ENCODE assay signal across 11 cellular contexts in the genomic region with DNA sequence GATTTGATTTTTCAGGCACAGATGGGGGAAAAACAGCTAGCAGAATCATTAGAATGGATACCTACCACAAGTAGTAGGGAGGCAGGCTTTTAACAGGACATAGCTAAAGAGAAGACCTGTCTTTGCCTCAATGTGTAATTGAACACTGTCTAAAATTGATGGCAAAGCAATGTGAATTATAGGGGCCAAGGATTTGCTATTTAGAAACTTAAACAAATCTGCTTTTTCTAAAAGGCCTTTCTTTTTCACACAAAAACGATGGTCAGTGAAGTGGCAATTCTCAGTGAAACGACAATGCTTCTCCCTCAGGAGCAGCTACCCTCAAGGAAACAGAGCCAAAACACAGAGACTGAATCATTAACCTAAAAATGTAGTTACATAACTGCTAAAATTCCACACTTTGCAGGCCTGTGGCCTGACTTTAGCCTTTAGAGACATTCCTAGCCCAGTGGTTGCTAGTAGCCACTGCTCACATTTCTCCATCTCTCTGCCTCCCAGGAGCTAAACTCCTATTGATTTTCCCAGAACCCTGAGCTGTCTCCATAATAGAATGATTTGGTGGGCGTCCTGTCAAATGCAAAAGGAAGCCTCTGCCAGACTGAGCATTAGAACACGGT.
DNase-seq lines count a peak whose midpoint lies in the region; ATAC-seq and TF ChIP-seq lines count a peak whose summit lies in the region.
"Had no signal": no experiment of that assay in that cellular context is flagged by ENCODE, and none has a peak within 500 bp of the region (broad histone marks: within the 10 kb centered on the region; RNA-seq: fewer than 3 reads in every experiment).

No MANE protein-coding gene starts in this region.

- H3K4me1 Mint-ChIP-seq in endothelial cell (ENCODE audit: unreplicated experiment): no peaks in the 10 kb centered on the region
- H3K4me1 Mint-ChIP-seq: activated CD4-positive, alpha-beta T cell treated with anti-CD3 and anti-CD28 coated beads for 36 hours had no signal

- no peak for ATAC-seq in HG03565 (IDR thresholded peaks at IDR 0.05; ENCODE audit: unreplicated experiment)
- ATAC-seq: activated CD4-positive, alpha-beta T cell treated with anti-CD3 and anti-CD28 coated beads for 36 hours had no signal

- TF ChIP-seq CTCF in transverse colon (IDR thresholded peaks at IDR 0.05): no peak
- TF ChIP-seq CTCF in endothelial cell (IDR thresholded peaks at IDR 0.05; ENCODE audit: unreplicated experiment): no peak

- H3K4me3 ChIP-seq in ectodermal cell (ENCODE audit: insufficient read depth, low read depth, low read length) (no peak overlapping the region), transverse colon (no peak overlapping the region)

- H3K27ac ChIP-seq in ectodermal cell (ENCODE audit: insufficient read depth, low read depth, low read length, poor library complexity, severe bottlenecking) (peak overlapping the region; percentile 65), transverse colon (peak overlapping the region; percentile 33 to 76 (median 67))
- H3K27ac ChIP-seq: epithelial cell of prostate, KMS-11 had no signal

- peaks cover 17% of the 10 kb centered on the region for H3K4me1 ChIP-seq in ectodermal cell (ENCODE audit: control insufficient read depth, insufficient read depth, low read length)
- H3K4me1 ChIP-seq in transverse colon: peaks cover 3 to 17% (median 9%) of the 10 kb centered on the region in 4 donors

- H3K9me3 Mint-ChIP-seq in endothelial cell (ENCODE audit: unreplicated experiment): no peaks in the 10 kb centered on the region

- no peaks in the 10 kb centered on the region for H3K36me3 ChIP-seq in ectodermal cell (ENCODE audit: control insufficient read depth, insufficient read depth, low read length)
- H3K36me3 ChIP-seq in transverse colon: no peaks in the 10 kb centered on the region

- no peak overlapping the region for H3K4me3 Mint-ChIP-seq in endothelial cell (ENCODE audit: unreplicated experiment)
- H3K4me3 Mint-ChIP-seq: activated CD4-positive, alpha-beta T cell treated with anti-CD3 and anti-CD28 coated beads for 36 hours had no signal

- no peaks in the 10 kb centered on the region for H3K9me3 ChIP-seq in ectodermal cell (ENCODE audit: control insufficient read depth, low read length)
- peaks cover 0 to 3% of the 10 kb centered on the region in 2 donors for H3K9me3 ChIP-seq in transverse colon

- DNase-seq in medulla oblongata (ENCODE audit: extremely low spot score): peak; percentile 66
- no peak for DNase-seq in transverse colon
- no peak for DNase-seq in endothelial cell (ENCODE audit: low spot score)
- no peak for DNase-seq in NCI-H128 (lab: John Stamatoyannopoulos, UW; ENCODE audit: unreplicated experiment)
- DNase-seq in NCI-H2107 treated with DMSO at 0.1 percent for 48 hours (lab: John Stamatoyannopoulos, UW; ENCODE audit: unreplicated experiment): no peak
- DNase-seq: activated CD4-positive, alpha-beta T cell treated with anti-CD3 and anti-CD28 coated beads for 36 hours had no signal

- H3K27me3 ChIP-seq in ectodermal cell (ENCODE audit: control insufficient read depth, insufficient read depth, low read length, poor library complexity, severe bottlenecking): no peaks in the 10 kb centered on the region
- no peaks in the 10 kb centered on the region for H3K27me3 ChIP-seq in transverse colon

- 63 to 64% methylated on average over 2 to 4 of the region's 4 CpGs for WGBS in ectodermal cell, 2 experiments
- 67 to 71% methylated on average over 4 of the region's 4 CpGs for WGBS in transverse colon (ENCODE audit: low coverage in 1 of 2), 2 donors

- H3K27me3 Mint-ChIP-seq in endothelial cell (ENCODE audit: unreplicated experiment): no peaks in the 10 kb centered on the region
- H3K27me3 Mint-ChIP-seq: activated CD4-positive, alpha-beta T cell treated with anti-CD3 and anti-CD28 coated beads for 36 hours had no signal

- TF ChIP-seq RAD21 in Ishikawa (IDR thresholded peaks at IDR 0.05; ENCODE audit: low read depth): 0 out of 2 replicates have a peak, but pooled peaks have one; percentile 4

- H3K36me3 Mint-ChIP-seq in endothelial cell (ENCODE audit: low read depth, unreplicated experiment): no peaks in the 10 kb centered on the region

- no peak for TF ChIP-seq POLR2A in transverse colon (IDR thresholded peaks at IDR 0.05)

- no peak overlapping the region for H3K27ac Mint-ChIP-seq in endothelial cell (ENCODE audit: unreplicated experiment)
- H3K27ac Mint-ChIP-seq: activated CD4-positive, alpha-beta T cell treated with anti-CD3 and anti-CD28 coated beads for 36 hours had no signal

- intact Hi-C loops in transverse colon (cut with DNase I; ENCODE audit: low total_unique reads): no loop called here

- TF ChIP-seq EP300 in Ishikawa (IDR thresholded peaks at IDR 0.05; ENCODE audit: borderline replicate concordance) (no peak), transverse colon (IDR thresholded peaks at IDR 0.05; ENCODE audit: low read depth) (no peak)

- in situ Hi-C loops in transverse colon (cut with MboI; ENCODE audit: low pct_ligation_motif_present in 1 of 4, low pct_unique_long_range_greater_than_20kb in 1 of 4, low sequenced_read_pairs in 3 of 4): no loop called here

TF ChIP-seq in Ishikawa, 13 proteins besides CTCF, POLR2A, EP300 and RAD21:
- peak; percentile 66 for TF ChIP-seq NFIC (IDR thresholded peaks at IDR 0.05)
- peak; percentile 84 for TF ChIP-seq TEAD4 (IDR thresholded peaks at IDR 0.05)
- 0 out of 2 replicates have a peak, but pooled peaks have one; percentile 35 for TF ChIP-seq TCF12 (IDR thresholded peaks at IDR 0.05; ENCODE audit: low read depth)
- no peak for TF ChIP-seq ZBTB7A (IDR thresholded peaks at IDR 0.05; ENCODE audit: low read depth)
